24 cellular contexts compared by ENCODE assay signal in the genomic region with DNA sequence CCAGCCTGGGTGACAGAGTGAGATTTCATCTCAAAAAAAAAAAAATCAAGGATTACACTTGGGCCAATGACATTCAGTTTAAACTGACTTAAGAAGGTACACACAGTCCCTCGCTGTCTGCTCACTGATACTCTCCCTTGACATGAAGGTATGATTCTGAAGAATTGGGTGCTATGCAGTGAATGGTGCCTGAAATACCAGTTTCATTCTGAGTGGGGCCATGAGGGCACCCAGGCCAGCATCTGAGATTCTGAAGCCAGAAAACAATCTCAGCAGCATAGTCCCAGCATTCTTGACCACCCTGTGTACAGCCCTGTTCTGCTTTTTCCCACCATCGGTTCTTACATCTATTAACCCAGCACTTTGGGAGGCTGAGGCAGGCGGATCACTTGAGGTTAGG. TPM values are rescaled to one million over a fixed set of nuclear protein-coding genes. Genes with fewer than 3 reads are reported as not detected.
A peak's percentile ranks its signal among the peaks of the same experiment; 100 is the strongest.
DNase-seq lines count a peak whose midpoint lies in the region; TF ChIP-seq lines count a peak whose summit lies in the region.
"Had no signal": no experiment of that assay in that cellular context is flagged by ENCODE, and none has a peak within 500 bp of the region (broad histone marks: within the 10 kb centered on the region; RNA-seq: fewer than 3 reads in every experiment).

No MANE protein-coding gene starts in this region.

- H3K27ac Mint-ChIP-seq in progenitor cell of endocrine pancreas: peak overlapping the region; percentile 64
- H3K27ac Mint-ChIP-seq: B cell; CD14-positive monocyte; CD4-positive, alpha-beta memory T cell; CD4-positive, alpha-beta T cell; CD4-positive, CD25-positive, alpha-beta regulatory T cell; CD8-positive, alpha-beta memory T cell; CD8-positive, alpha-beta T cell had no signal

- no peaks in the 10 kb centered on the region for H3K9me3 Mint-ChIP-seq in progenitor cell of endocrine pancreas (ENCODE audit: low read depth)
- H3K9me3 Mint-ChIP-seq: CD4-positive, alpha-beta T cell; CD4-positive, CD25-positive, alpha-beta regulatory T cell; CD8-positive, alpha-beta memory T cell; CD8-positive, alpha-beta T cell had no signal

- DNase-seq in progenitor cell of endocrine pancreas (ENCODE audit: low spot score, unreplicated experiment): no peak
- DNase-seq in occipital lobe (lab: John Stamatoyannopoulos, UW): no peak
- DNase-seq: 8988T; ACHN; AML-193; BE2C; C1 segment of cervical spinal cord; Caco-2; Calu3; CD4-positive, alpha-beta memory T cell; CD4-positive, alpha-beta T cell; CD4-positive, CD25-positive, alpha-beta regulatory T cell; CD8-positive, alpha-beta memory T cell; CD8-positive, alpha-beta T cell; COR-L47; DMS 273 treated with DMSO at 0.1 percent for 48 hours; DMS153; DMS53; DMS79; DMS79 treated with DMSO at 0.1 percent for 48 hours; DND-41 had no signal

- no peaks in the 10 kb centered on the region for H3K27me3 Mint-ChIP-seq in progenitor cell of endocrine pancreas

- no peak for TF ChIP-seq CTCF in progenitor cell of endocrine pancreas (IDR thresholded peaks at IDR 0.05; ENCODE audit: unreplicated experiment)

- H3K36me3 Mint-ChIP-seq in progenitor cell of endocrine pancreas (ENCODE audit: insufficient read depth): no peaks in the 10 kb centered on the region
- H3K36me3 Mint-ChIP-seq: CD14-positive monocyte; CD4-positive, alpha-beta memory T cell; CD4-positive, CD25-positive, alpha-beta regulatory T cell; CD8-positive, alpha-beta memory T cell; CD8-positive, alpha-beta T cell had no signal

- peaks cover 2% of the 10 kb centered on the region for H3K4me1 Mint-ChIP-seq in progenitor cell of endocrine pancreas (ENCODE audit: low read depth)
- H3K4me1 Mint-ChIP-seq: B cell; CD4-positive, alpha-beta memory T cell; CD4-positive, CD25-positive, alpha-beta regulatory T cell; CD8-positive, alpha-beta memory T cell had no signal

- no peak overlapping the region for H3K4me3 Mint-ChIP-seq in progenitor cell of endocrine pancreas (ENCODE audit: low read depth)
- H3K4me3 Mint-ChIP-seq: B cell; CD14-positive monocyte; CD4-positive, alpha-beta memory T cell; CD4-positive, alpha-beta T cell; CD4-positive, CD25-positive, alpha-beta regulatory T cell; CD8-positive, alpha-beta T cell had no signal

RNA-seq across cellular contexts. Expression of gene ZNF354B, which starts 7.8 kb away (rescaled TPM):
- total RNA-seq in progenitor cell of endocrine pancreas (27.2 and 30.9 TPM in 2 replicates), occipital lobe (34.9 TPM)

RNA-seq across cellular contexts. Expression of gene ZFP2, which starts 43.8 kb away (rescaled TPM):
- total RNA-seq in progenitor cell of endocrine pancreas (4.3 and 4.9 TPM in 2 replicates), occipital lobe (9.4 TPM)
- total RNA-seq: A172 had no signal
